ENCODE assay signal across 18 cellular contexts in genomic region chr12:59407799-59408198, GRCh38.
"Had no signal": no experiment of that assay in that cellular context is flagged by ENCODE, and none has a peak within 500 bp of the region (broad histone marks: within the 10 kb centered on the region; RNA-seq: fewer than 3 reads in every experiment).

No MANE protein-coding gene starts in this region.

- H3K4me3 ChIP-seq: adrenal gland, gastrocnemius medialis, left lung, prostate gland, thyroid gland had no signal

- H3K36me3 Mint-ChIP-seq: activated naive CD4-positive, alpha-beta T cell treated with anti-CD3 and anti-CD28 coated beads, Interleukin-2, amount 50 U/mL, for 72 hours; naive B cell had no signal

- H3K27me3 ChIP-seq: adrenal gland, gastrocnemius medialis, left lung, thyroid gland had no signal

- H3K27ac Mint-ChIP-seq: activated naive CD4-positive, alpha-beta T cell treated with anti-CD3 and anti-CD28 coated beads, Interleukin-2, amount 50 U/mL, for 72 hours; naive B cell had no signal

- H3K36me3 ChIP-seq: adrenal gland, gastrocnemius medialis, left lung, prostate gland, thyroid gland had no signal

- H3K4me3 Mint-ChIP-seq: naive B cell, neural crest cell had no signal

- H3K4me1 ChIP-seq: adrenal gland, gastrocnemius medialis, prostate gland, thyroid gland had no signal

- DNase-seq: activated CD4-positive, alpha-beta T cell treated with anti-CD3 and anti-CD28 coated beads for 1 hour; activated CD4-positive, alpha-beta T cell treated with anti-CD3 and anti-CD28 coated beads, Interleukin-2, amount 50 U/mL, for 4 hours; activated gamma-delta T cell; cerebellar nuclear complex; cortex of kidney; gastrocnemius medialis; kidney; left lung; naive B cell; right cardiac atrium; stimulated activated CD4-positive, alpha-beta T cell treated with anti-CD3 and anti-CD28 coated beads, Interleukin-2, amount 100 ng/mL, for 24 hours; stimulated activated naive CD4-positive, alpha-beta T cell treated with Interleukin-2 at 50 U/mL for 16 hours; thyroid gland had no signal

- ATAC-seq: activated naive CD4-positive, alpha-beta T cell treated with anti-CD3 and anti-CD28 coated beads, Interleukin-2, amount 50 U/mL, for 72 hours; esophagus mucosa; gastrocnemius medialis; left lung; right cardiac atrium had no signal

- H3K9me3 ChIP-seq: adrenal gland, gastrocnemius medialis, left lung, prostate gland, thyroid gland had no signal

- H3K9me3 Mint-ChIP-seq: activated naive CD4-positive, alpha-beta T cell treated with anti-CD3 and anti-CD28 coated beads, Interleukin-2, amount 50 U/mL, for 72 hours; naive B cell; neural crest cell had no signal
